12 cellular contexts compared by ENCODE assay signal in genomic region chr7:73899731-73900142, GRCh38. TPM values are rescaled to one million over a fixed set of nuclear protein-coding genes. Genes with fewer than 3 reads are reported as not detected.
A peak's percentile ranks its signal among the peaks of the same experiment; 100 is the strongest.
DNase-seq lines count a peak whose midpoint lies in the region; ATAC-seq and TF ChIP-seq lines count a peak whose summit lies in the region.
"Had no signal": no experiment of that assay in that cellular context is flagged by ENCODE, and none has a peak within 500 bp of the region (broad histone marks: within the 10 kb centered on the region; RNA-seq: fewer than 3 reads in every experiment).

No MANE protein-coding gene starts in this region.

- TF ChIP-seq CTCF in AG10803 (conservative IDR thresholded peaks at IDR 0.05; ENCODE audit: low read length) (no peak), endodermal cell (conservative IDR thresholded peaks at IDR 0.05) (no peak), neural progenitor cell (IDR thresholded peaks at IDR 0.05) (no peak)

- H3K79me2 ChIP-seq in neural progenitor cell (ENCODE audit: low read depth): no peaks in the 10 kb centered on the region

- H3K27me3 ChIP-seq in endodermal cell (ENCODE audit: control insufficient read depth, insufficient read depth, low read length, poor library complexity, severe bottlenecking) (no peaks in the 10 kb centered on the region), neural progenitor cell (no peaks in the 10 kb centered on the region)

- H3K4me2 ChIP-seq in neural progenitor cell: no peak overlapping the region

- no peaks in the 10 kb centered on the region for H3K36me3 ChIP-seq in endodermal cell (ENCODE audit: control insufficient read depth, insufficient read depth, low read length)
- H3K36me3 ChIP-seq in neural progenitor cell: no peaks in the 10 kb centered on the region

- H3K4me3 ChIP-seq in AG10803 (ENCODE audit: low read length) (no peak overlapping the region; the same call in 1 of the 2 replicates), endodermal cell (ENCODE audit: low read length) (no peak overlapping the region), neural progenitor cell (no peak overlapping the region)

- H3K4me3 Mint-ChIP-seq in endodermal cell: no peak overlapping the region
- no peak overlapping the region for H3K4me3 Mint-ChIP-seq in neural progenitor cell
- H3K4me3 Mint-ChIP-seq: naive thymus-derived CD8-positive, alpha-beta T cell had no signal

- ATAC-seq in GM21529 (IDR thresholded peaks at IDR 0.05; ENCODE audit: unreplicated experiment) (no peak), GM21717 (IDR thresholded peaks at IDR 0.05; ENCODE audit: unreplicated experiment) (no peak)
- ATAC-seq: naive thymus-derived CD8-positive, alpha-beta T cell had no signal

- no peak overlapping the region for H2AFZ ChIP-seq in neural progenitor cell (replicated peaks)

- intact Hi-C loops in posterior vena cava (cut with DNase I): no loop called here

- H4K20me1 ChIP-seq in neural progenitor cell (ENCODE audit: low read depth): no peaks in the 10 kb centered on the region

- H3F3A ChIP-seq in neural progenitor cell (ENCODE audit: low read depth): no peaks in the 10 kb centered on the region

- H3K36me3 Mint-ChIP-seq in endodermal cell (ENCODE audit: low read depth): no peaks in the 10 kb centered on the region
- peaks cover 4% of the 10 kb centered on the region for H3K36me3 Mint-ChIP-seq in neural progenitor cell

- H3K9ac ChIP-seq in endodermal cell (ENCODE audit: extremely low read depth, low read length, poor library complexity, severe bottlenecking) (no peak overlapping the region), neural progenitor cell (no peak overlapping the region)

- no peaks in the 10 kb centered on the region for H3K4me1 ChIP-seq in endodermal cell (ENCODE audit: control insufficient read depth, insufficient read depth, low read length)
- no peaks in the 10 kb centered on the region for H3K4me1 ChIP-seq in neural progenitor cell

- H3K27ac ChIP-seq in endodermal cell (ENCODE audit: low read depth, low read length) (no peak overlapping the region), neural progenitor cell (no peak overlapping the region)

- 90 to 92% methylated on average over 13 to 15 of the region's 15 CpGs for whole genome bisulfite sequencing in endodermal cell (ENCODE audit: insufficient coverage in 1 of 2, insufficient read length in 1 of 2), 2 experiments

- H3K9me3 ChIP-seq in endodermal cell (ENCODE audit: control insufficient read depth, low read length) (peaks cover 6% of the 10 kb centered on the region), neural progenitor cell (ENCODE audit: low read depth) (no peaks in the 10 kb centered on the region)

- H3K4me1 Mint-ChIP-seq in endodermal cell (no peaks in the 10 kb centered on the region), neural progenitor cell (peaks cover 14% of the 10 kb centered on the region)
- H3K4me1 Mint-ChIP-seq: naive thymus-derived CD8-positive, alpha-beta T cell had no signal

- peaks cover 12% of the 10 kb centered on the region for H3K9me3 Mint-ChIP-seq in endodermal cell
- H3K9me3 Mint-ChIP-seq in neural progenitor cell: peaks cover 24% of the 10 kb centered on the region

- DNase-seq in AG10803 (ENCODE audit: low read depth) (peak; percentile 97), NCI-H446 (lab: John Stamatoyannopoulos, UW) (peak; percentile 23 to 80), endodermal cell (peak; percentile 48), posterior vena cava (ENCODE audit: low spot score) (peak; percentile 95), neural progenitor cell (ENCODE audit: low spot score) (no peak), putamen (ENCODE audit: low spot score) (no peak)
- DNase-seq: activated naive CD4-positive, alpha-beta T cell treated with Interleukin-2 at 50 U/mL for 16 hours; naive thymus-derived CD8-positive, alpha-beta T cell; NCI-H226 had no signal

- peaks cover 3% of the 10 kb centered on the region for H3K27me3 Mint-ChIP-seq in endodermal cell (ENCODE audit: insufficient read depth)
- peaks cover 4% of the 10 kb centered on the region for H3K27me3 Mint-ChIP-seq in neural progenitor cell (ENCODE audit: insufficient read depth, low read depth)

- H3K27ac Mint-ChIP-seq in endodermal cell: no peak overlapping the region
- no peak overlapping the region for H3K27ac Mint-ChIP-seq in neural progenitor cell
- H3K27ac Mint-ChIP-seq: naive thymus-derived CD8-positive, alpha-beta T cell had no signal

RNA-seq across cellular contexts. Expression of gene TMEM270, which starts 38.8 kb away (rescaled TPM):
- not detected for total RNA-seq in endodermal cell
- not detected for polyA plus RNA-seq in endodermal cell (2013, experiment 1 of 2)
- polyA plus RNA-seq in endodermal cell (2013, experiment 2 of 2): not detected
- not detected for total RNA-seq in posterior vena cava
- not detected in 2 replicates for total RNA-seq in neural progenitor cell (ENCODE audit: low replicate concordance)
- total RNA-seq: glomerular endothelial cell; naive thymus-derived CD8-positive, alpha-beta T cell had no signal
- polyA plus RNA-seq: naive thymus-derived CD8-positive, alpha-beta T cell had no signal

RNA-seq across cellular contexts. Expression of gene METTL27, which starts 57.4 kb away (rescaled TPM):
- total RNA-seq in endodermal cell (10 to 100 TPM; 20.9 to 22.2 TPM), posterior vena cava (1 to 10 TPM in 1 of 2 donors, under 1 TPM in 1; 0.90 to 5.1 TPM), neural progenitor cell (ENCODE audit: low replicate concordance) (10.5 and 12.0 TPM in 2 replicates)
- 4.3 TPM for polyA plus RNA-seq in endodermal cell (2013, experiment 1 of 2)
- 4.2 TPM for polyA plus RNA-seq in endodermal cell (2013, experiment 2 of 2)

Comparison
In these comparisons a context has a peak if more than half of its experiments do, and no peak if none do; other contexts are left out.
1. DNase-seq: peak in AG10803 (single experiment), NCI-H446 (2 of 2), endodermal cell (single experiment) and posterior vena cava (single experiment); none in neural progenitor cell (single experiment) and putamen (single experiment).